In genomic region chr1:161258439-161259386, GRCh38 we compare ENCODE assay signal across 8 cellular contexts. TPM values are rescaled to one million over a fixed set of nuclear protein-coding genes. Genes with fewer than 3 reads are reported as not detected.
A peak's percentile ranks its signal among the peaks of the same experiment; 100 is the strongest.
DNase-seq lines count a peak whose midpoint lies in the region; ATAC-seq and TF ChIP-seq lines count a peak whose summit lies in the region.

PCP4L1 (plus strand) TSS chr1:161258745; CDS start chr1:161258975, 230 bp downstream.

- TF ChIP-seq CTCF in smooth muscle cell (IDR thresholded peaks at IDR 0.05; ENCODE audit: borderline replicate concordance, insufficient read depth, poor library complexity, severe bottlenecking), result no peak

- no peak within 1 kb of the TSS for H3K9ac ChIP-seq in smooth muscle cell (ENCODE audit: low read depth)

- no peaks in the 10 kb centered on the region for H3K36me3 ChIP-seq in smooth muscle cell (ENCODE audit: low read depth)

- H3K9me3 ChIP-seq in smooth muscle cell (replicated peaks; ENCODE audit: low read depth), result peaks cover 6% of the 10 kb centered on the region

- H2AFZ ChIP-seq in smooth muscle cell (ENCODE audit: low read depth), result peak within 1 kb of the TSS; percentile 72

- H3K79me2 ChIP-seq in smooth muscle cell (ENCODE audit: low read depth), result no peaks in the 10 kb centered on the region

- peaks cover 5% of the 10 kb centered on the region for H3K36me3 Mint-ChIP-seq in T-helper 2 cell treated with Interferon-gamma antibody and Interleukin-4, amounts not matched to agents 5 μg/mL and 100 μg/mL, for 36 hours (ENCODE audit: low read depth)

- peak within 1 kb of the TSS; percentile 40 for H3K27ac ChIP-seq in caudate nucleus (ENCODE audit: low read depth, low read length)
- no peak within 1 kb of the TSS for H3K27ac ChIP-seq in smooth muscle cell (ENCODE audit: low read depth)

- WGBS in smooth muscle cell (ENCODE audit: low lambda C conversion rate), result 9% methylated on average over 56 of the region's 62 CpGs

- H4K20me1 ChIP-seq in smooth muscle cell (ENCODE audit: low read depth), result no peaks in the 10 kb centered on the region

- peaks cover 6% of the 10 kb centered on the region for H3K4me1 Mint-ChIP-seq in T-helper 2 cell treated with Interferon-gamma antibody and Interleukin-4, amounts not matched to agents 5 μg/mL and 100 μg/mL, for 36 hours (ENCODE audit: low read depth)

- DNase-seq in DMS53 treated with DMSO at 0.1 percent for 48 hours (lab: John Stamatoyannopoulos, UW; ENCODE audit: unreplicated experiment) (peak; percentile 49), caudate nucleus (lab: John Stamatoyannopoulos, UW) (peak in 58 of 61 donors; percentile 1 to 92 (median 71)), iris pigment epithelial cell (ENCODE audit: low read depth) (peak; percentile 69), smooth muscle cell (lab: John Stamatoyannopoulos, UW; ENCODE audit: unreplicated experiment) (no peak), RKO (ENCODE audit: low spot score) (no peak)
- DNase-seq in T-helper 2 cell treated with Interferon-gamma antibody and Interleukin-4, amounts not matched to agents 5 μg/mL and 100 μg/mL, for 36 hours (ENCODE audit: low spot score), result peak; percentile 17

- peak within 1 kb of the TSS; percentile 50 for H3K4me3 ChIP-seq in smooth muscle cell

- no peaks in the 10 kb centered on the region for H3K4me1 ChIP-seq in smooth muscle cell (ENCODE audit: low read depth)

- no peak within 1 kb of the TSS for H3K27ac Mint-ChIP-seq in T-helper 2 cell treated with Interferon-gamma antibody and Interleukin-4, amounts not matched to agents 5 μg/mL and 100 μg/mL, for 36 hours

- H3K4me2 ChIP-seq in smooth muscle cell, result peak within 1 kb of the TSS; percentile 95

- H3K27me3 Mint-ChIP-seq in T-helper 2 cell treated with Interferon-gamma antibody and Interleukin-4, amounts not matched to agents 5 μg/mL and 100 μg/mL, for 36 hours (ENCODE audit: low read depth), result peaks cover 49% of the 10 kb centered on the region

- peaks cover 26% of the 10 kb centered on the region for H3K9me3 Mint-ChIP-seq in T-helper 2 cell treated with Interferon-gamma antibody and Interleukin-4, amounts not matched to agents 5 μg/mL and 100 μg/mL, for 36 hours

- peaks cover 47% of the 10 kb centered on the region for H3K27me3 ChIP-seq in smooth muscle cell (ENCODE audit: low read depth)

- ATAC-seq in HG03097 (IDR thresholded peaks at IDR 0.05; ENCODE audit: low FRiP score, unreplicated experiment), result peak; percentile 80
- no peak for ATAC-seq in GM21526 (IDR thresholded peaks at IDR 0.05; ENCODE audit: low FRiP score, unreplicated experiment)

- peak within 1 kb of the TSS; percentile 67 for H3K4me3 Mint-ChIP-seq in T-helper 2 cell treated with Interferon-gamma antibody and Interleukin-4, amounts not matched to agents 5 μg/mL and 100 μg/mL, for 36 hours

- H3F3A ChIP-seq in smooth muscle cell (ENCODE audit: low read depth), result no peaks in the 10 kb centered on the region

RNA-seq across cellular contexts. Expression of gene PCP4L1, which starts in this region (rescaled TPM):
- 0.09 and 0.13 TPM in 2 replicates for total RNA-seq in smooth muscle cell
- polyA plus RNA-seq in smooth muscle cell, result 0.28 TPM in 1 of 2 replicates, not detected in the other

Comparison
In these comparisons a context has a peak if more than half of its experiments do, and no peak if none do; other contexts are left out.
1. DNase-seq: peak in DMS53 treated with DMSO at 0.1 percent for 48 hours (single experiment), T-helper 2 cell treated with Interferon-gamma antibody and Interleukin-4, amounts not matched to agents 5 μg/mL and 100 μg/mL, for 36 hours (single experiment), caudate nucleus (58 of 61) and iris pigment epithelial cell (single experiment); none in smooth muscle cell (single experiment) and RKO (single experiment).